In the genomic region with DNA sequence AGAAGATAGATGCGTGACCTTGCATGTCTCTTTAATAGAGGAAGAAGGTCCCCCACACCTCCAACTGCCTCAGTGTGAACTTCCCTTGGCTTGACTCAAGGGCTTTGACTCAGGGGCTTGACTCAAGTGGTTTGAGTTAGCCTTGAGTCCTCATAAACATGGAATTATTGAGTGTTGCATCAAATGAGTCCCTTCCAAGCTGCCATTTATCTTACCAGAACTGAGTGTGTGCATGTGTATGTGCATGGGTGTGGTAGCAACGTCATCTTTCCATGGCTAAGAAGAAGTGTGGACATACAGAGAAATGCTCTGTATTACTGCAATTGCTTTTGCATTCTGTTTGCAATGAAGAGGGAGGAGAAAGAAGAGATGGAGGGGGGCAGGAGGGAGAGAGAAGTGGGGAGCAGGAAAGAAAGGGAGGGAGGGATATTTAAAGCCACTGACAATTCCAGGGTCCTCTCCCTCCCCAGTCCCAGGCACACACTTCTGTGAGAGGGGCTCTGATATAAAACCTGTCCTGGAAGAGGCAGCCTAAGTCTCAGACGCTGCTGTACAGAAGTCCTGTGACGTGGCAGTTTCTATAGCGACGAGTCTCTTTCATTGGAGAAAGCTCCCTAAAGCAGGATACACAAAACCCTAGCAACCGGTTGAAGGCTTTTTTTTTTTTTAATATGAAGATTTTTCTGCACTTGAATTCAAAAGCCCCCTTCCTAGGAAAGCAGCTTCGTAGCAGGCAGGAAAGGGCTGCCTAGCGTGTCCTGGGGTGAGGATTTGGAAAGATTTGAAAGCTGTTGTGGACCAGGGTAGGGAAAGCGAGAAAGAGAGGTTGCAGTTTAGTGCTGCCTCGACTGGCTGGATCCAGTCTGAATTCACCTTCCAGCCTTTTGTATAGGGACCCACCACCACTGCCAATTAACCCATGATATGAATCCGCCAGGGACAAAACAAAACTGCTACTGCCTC, we compare ENCODE assay signal across 11 cellular contexts.
DNase-seq lines count a peak whose midpoint lies in the region; ATAC-seq, FAIRE-seq and TF ChIP-seq lines count a peak whose summit lies in the region.
"Had no signal": no experiment of that assay in that cellular context is flagged by ENCODE, and none has a peak within 500 bp of the region (broad histone marks: within the 10 kb centered on the region; RNA-seq: fewer than 3 reads in every experiment).

No MANE protein-coding gene starts in this region.

- H4K20me1 ChIP-seq in HCT116 (ENCODE audit: insufficient read depth) = no peaks in the 10 kb centered on the region

- ATAC-seq in HCT116 = no peak

- BruUV-seq in HCT116 (replicated peaks; lab: Mats Ljungman, UMichigan) = no TSS peak

- H3K4me1 ChIP-seq in HCT116 (ENCODE audit: control insufficient read depth in 1 of 2, insufficient read depth in 2 of 2, low read length in 2 of 2) (peaks cover 10 to 16% of the 10 kb centered on the region in 2 experiments), neuron (ENCODE audit: insufficient read depth, low read length) (peaks cover 26% of the 10 kb centered on the region), stomach (peaks cover 0 to 16% (median 4%) of the 10 kb centered on the region in 4 donors)
- no peaks in the 10 kb centered on the region for H3K4me1 ChIP-seq in effector memory CD4-positive, alpha-beta T cell (ENCODE audit: control insufficient read depth, insufficient read depth, low read length, poor library complexity, severe bottlenecking)

- TF ChIP-seq POLR2A in HCT116 (IDR thresholded peaks at IDR 0.05; ENCODE audit: borderline replicate concordance, extremely low read depth, insufficient read depth, insufficient read length) (no peak), stomach (IDR thresholded peaks at IDR 0.05) (no peak)

- H3K27ac ChIP-seq in HCT116 (ENCODE audit: low read depth, low read length) (peak overlapping the region; percentile 45; the same call in 1 of the 2 replicates), stomach (no peak overlapping the region)
- no peak overlapping the region for H3K27ac ChIP-seq in effector memory CD4-positive, alpha-beta T cell (ENCODE audit: insufficient read depth, low read length, poor library complexity, severe bottlenecking)
- H3K27ac ChIP-seq: coronary artery had no signal

- H3K79me2 ChIP-seq in HCT116 (ENCODE audit: insufficient read depth, low read length) = no peaks in the 10 kb centered on the region

- CTCF ChIA-PET in HCT116 (lab: Charles Lee) = no interaction called here

- no peak for FAIRE-seq in RCC 7860 (lab: Jason Lieb, UNC)

- TF ChIP-seq EP300 in stomach (IDR thresholded peaks at IDR 0.05) = no peak

- H2AFZ ChIP-seq in HCT116 (ENCODE audit: low read depth, low read length, poor library complexity, severe bottlenecking) = no peak overlapping the region
- peak overlapping the region; percentile 50 for H2AFZ ChIP-seq in neuron (ENCODE audit: low read depth, low read length)

- H3K9me2 ChIP-seq in HCT116 (ENCODE audit: insufficient read depth) = no peaks in the 10 kb centered on the region

- no peaks in the 10 kb centered on the region for H3K9me3 ChIP-seq in HCT116 (ENCODE audit: control insufficient read depth in 1 of 2, insufficient read depth in 1 of 2, low read depth in 1 of 2, low read length in 2 of 2)
- H3K9me3 ChIP-seq in neuron (ENCODE audit: low read length) = no peaks in the 10 kb centered on the region
- H3K9me3 ChIP-seq in stomach = no peaks in the 10 kb centered on the region
- H3K9me3 ChIP-seq in effector memory CD4-positive, alpha-beta T cell (ENCODE audit: control insufficient read depth, low read length) = no peaks in the 10 kb centered on the region

- H3K4me3 ChIP-seq in HCT116 (replicated peaks in 1 of 2; ENCODE audit: low read depth in 1 of 2, low read length in 2 of 2) (no peak overlapping the region; a peak in 1 of 4 replicates), neuron (ENCODE audit: low read length) (peak overlapping the region; percentile 20), stomach (no peak overlapping the region)
- no peak overlapping the region for H3K4me3 ChIP-seq in effector memory CD4-positive, alpha-beta T cell (ENCODE audit: insufficient read depth, low read depth, low read length, poor library complexity, severe bottlenecking)
- H3K4me3 ChIP-seq: coronary artery had no signal

- POLR2A ChIA-PET in HCT116 (lab: Charles Lee) = no interaction called here

- H3K4me2 ChIP-seq in HCT116 (ENCODE audit: low read length) = peak overlapping the region; percentile 68

- RAD21 ChIA-PET in HCT116 (lab: Charles Lee; ENCODE audit: low non-redundant PET in 1 of 2, low total read pairs in 2 of 2, uncharacterized antibody in 2 of 2, unreplicated experiment in 2 of 2) = no interaction called here

- intact Hi-C loops in HCT116 (cut with micrococcal nuclease) = no loop called here
- intact Hi-C loops in stomach (cut with DNase I; ENCODE audit: low total_unique reads) = no loop called here

- TF ChIP-seq RAD21 in HCT116 (IDR thresholded peaks at IDR 0.05; ENCODE audit: low read depth) = no peak

- no peaks in the 10 kb centered on the region for H3K27me3 ChIP-seq in HCT116 (ENCODE audit: insufficient read depth, low read length)
- H3K27me3 ChIP-seq in neuron (ENCODE audit: insufficient read depth, low read length) = no peaks in the 10 kb centered on the region
- peaks cover 0 to 12% (median 0%) of the 10 kb centered on the region in 3 donors for H3K27me3 ChIP-seq in stomach
- H3K27me3 ChIP-seq in effector memory CD4-positive, alpha-beta T cell (replicated peaks; ENCODE audit: control insufficient read depth, insufficient read depth, low read length, poor library complexity, severe bottlenecking) = no peaks in the 10 kb centered on the region

- no peak for DNase-seq in HCT116 (ENCODE audit: low read depth, low spot score)
- DNase-seq in NCI-H345 (lab: John Stamatoyannopoulos, UW) = peak; percentile 76
- peak; percentile 3 for DNase-seq in dermis blood vessel endothelial cell
- DNase-seq in stomach = no peak
- DNase-seq in RCC 7860 (ENCODE audit: low spot score) = no peak
- DNase-seq in NCI-H526 (lab: John Stamatoyannopoulos, UW) = no peak
- DNase-seq in effector memory CD4-positive, alpha-beta T cell = no peak
- DNase-seq: activated CD8-positive, alpha-beta memory T cell treated with anti-CD3 and anti-CD28 coated beads, Interleukin-2, amount 50 U/mL, for 4 hours; T-helper 1 cell had no signal

- no peak for TF ChIP-seq CTCF in HCT116 (IDR thresholded peaks at IDR 0.05 in 2 of 3, conservative IDR thresholded peaks at IDR 0.05 in 1 of 3; ENCODE audit: borderline replicate concordance in 1 of 3, insufficient read depth in 1 of 3, low read depth in 2 of 3, low read length in 2 of 3)
- TF ChIP-seq CTCF in stomach (IDR thresholded peaks at IDR 0.05) = no peak

- WGBS in stomach, 5 donors = 42 to 55% (median 52%) methylated on average over 12 of the region's 12 CpGs

- H3K9ac ChIP-seq in HCT116 (ENCODE audit: low read length) = no peak overlapping the region

- no peaks in the 10 kb centered on the region for H3K36me3 ChIP-seq in HCT116 (ENCODE audit: control insufficient read depth in 1 of 2, insufficient read depth in 2 of 2, low read length in 2 of 2)
- no peaks in the 10 kb centered on the region for H3K36me3 ChIP-seq in neuron (ENCODE audit: insufficient read depth, low read length)
- H3K36me3 ChIP-seq in stomach = no peaks in the 10 kb centered on the region
- H3K36me3 ChIP-seq in effector memory CD4-positive, alpha-beta T cell (ENCODE audit: control insufficient read depth, insufficient read depth, low read length) = no peaks in the 10 kb centered on the region

TF ChIP-seq in HCT116, 20 proteins besides CTCF, POLR2A, EP300 and RAD21:
- TF ChIP-seq CEBPB (IDR thresholded peaks at IDR 0.05; ENCODE audit: low read depth) = no peak
- TF ChIP-seq POLR2AphosphoS5 (IDR thresholded peaks at IDR 0.05; ENCODE audit: low read depth, low read length) = no peak
- TF ChIP-seq SRF (IDR thresholded peaks at IDR 0.05; ENCODE audit: low read depth) = no peak
- no peak for TF ChIP-seq ZFX (IDR thresholded peaks at IDR 0.05)
- TF ChIP-seq ATF3 (IDR thresholded peaks at IDR 0.05) = no peak
- TF ChIP-seq EZH2 (IDR thresholded peaks at IDR 0.05) = no peak
- TF ChIP-seq CBX3 (IDR thresholded peaks at IDR 0.05; ENCODE audit: low read depth) = no peak
- no peak for TF ChIP-seq SP1 (IDR thresholded peaks at IDR 0.05; ENCODE audit: low read depth)
- TF ChIP-seq ELF1 (IDR thresholded peaks at IDR 0.05; ENCODE audit: borderline replicate concordance, low read depth) = no peak

Comparison
In these comparisons a context has a peak if more than half of its experiments do, and no peak if none do; other contexts are left out.
1. DNase-seq: peak in NCI-H345 (single experiment) and dermis blood vessel endothelial cell (single experiment); none in HCT116 (single experiment), stomach (single experiment), RCC 7860 (single experiment), NCI-H526 (0 of 2) and effector memory CD4-positive, alpha-beta T cell (0 of 3).